8 cellular contexts compared by ENCODE assay signal in the genomic region with DNA sequence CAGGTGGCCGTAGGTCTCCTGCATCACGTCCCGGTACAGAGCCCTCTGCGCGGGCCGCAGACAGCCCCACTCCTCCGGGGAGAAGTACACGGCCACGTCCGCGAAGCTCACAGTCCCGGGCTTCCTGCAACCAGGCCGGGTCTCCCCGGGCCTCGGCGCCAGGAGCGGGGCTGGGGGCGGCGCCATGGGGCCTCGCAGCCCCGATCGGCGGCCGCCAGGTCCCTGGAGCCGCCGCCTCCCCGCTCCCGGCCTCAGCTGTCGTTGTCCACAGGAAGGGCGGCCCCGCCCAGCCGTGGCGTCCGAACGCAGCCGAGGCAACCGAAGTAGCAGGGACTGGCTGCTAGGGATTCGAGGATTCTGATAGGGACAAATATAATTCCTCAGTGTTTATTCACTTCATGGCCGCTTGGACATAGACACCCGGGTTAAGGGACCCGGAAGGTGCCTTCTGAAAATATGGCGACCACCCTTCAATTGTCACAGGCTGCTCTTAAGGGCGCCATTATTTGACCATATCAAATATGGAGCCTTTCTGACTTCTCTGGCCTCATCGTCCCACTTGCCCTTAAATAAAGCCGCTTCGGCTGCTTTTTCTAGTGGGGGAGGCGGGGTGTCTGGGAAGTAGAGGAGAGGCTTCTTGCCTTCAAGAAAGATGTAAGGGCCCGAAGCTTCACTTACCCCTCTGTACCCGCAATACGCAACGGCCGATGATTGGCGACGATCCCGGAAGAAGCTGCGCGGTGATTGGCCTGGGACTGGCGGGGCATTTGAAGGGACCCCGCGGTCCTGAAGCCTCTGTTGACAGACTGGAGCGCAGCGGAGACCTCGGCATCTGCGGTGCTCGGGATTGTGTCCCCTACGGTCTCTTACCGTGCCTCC. TPM values are rescaled to one million over a fixed set of nuclear protein-coding genes. Genes with fewer than 3 reads are reported as not detected.
DNase-seq lines count a peak whose midpoint lies in the region; ATAC-seq and TF ChIP-seq lines count a peak whose summit lies in the region.

A gene (minus strand): TSS at position 271 of the 879 bp plus-strand sequence. CDS start 85 bp downstream, at position 186.

- H3K4me1 ChIP-seq in upper lobe of right lung, result peaks cover 17% of the 10 kb centered on the region

- TF ChIP-seq CTCF in GM12875 (IDR thresholded peaks at IDR 0.05; ENCODE audit: borderline replicate concordance, insufficient read depth, low read depth, low read length) (no peak), upper lobe of right lung (IDR thresholded peaks at IDR 0.05) (no peak)

- H3K36me3 ChIP-seq in upper lobe of right lung, result no peaks in the 10 kb centered on the region

- intact Hi-C loops in left cardiac atrium (cut with DNase I), result loop anchor here in 1 of 2 donors (5.0 kb wide), 1 partner anchor 44 kb away; a partner anchor contains a TSS
- intact Hi-C loops in posterior vena cava (cut with DNase I), result no loop called here
- intact Hi-C loops in upper lobe of right lung (cut with DNase I), result no loop called here

- H3K9me3 ChIP-seq in upper lobe of right lung, result no peaks in the 10 kb centered on the region

- H3K4me3 ChIP-seq in GM12875 (ENCODE audit: low read depth, low read length) (peak within 1 kb of the TSS; percentile 82), upper lobe of right lung (peak within 1 kb of the TSS; percentile 88)

- DNase-seq in NCI-H146 (lab: John Stamatoyannopoulos, UW) (peak; percentile 98), T-helper 1 cell (peak; percentile 89 to 97 (median 96)), amniotic epithelial cell (ENCODE audit: low read depth) (peak; percentile 98), left cardiac atrium (peak; percentile 96), posterior vena cava (ENCODE audit: low spot score) (peak; percentile 99), upper lobe of right lung (peak; percentile 96)

- H3K27me3 ChIP-seq in upper lobe of right lung, result no peaks in the 10 kb centered on the region

- peak; percentile 87 for ATAC-seq in HG02798 (IDR thresholded peaks at IDR 0.05; ENCODE audit: poor library complexity, unreplicated experiment)
- ATAC-seq in left cardiac atrium, result peak; percentile 90 to 93
- ATAC-seq in upper lobe of right lung, result peak; percentile 92

- H3K27ac ChIP-seq in upper lobe of right lung, result peak within 1 kb of the TSS; percentile 99

RNA-seq across cellular contexts. Expression of the gene that starts here (rescaled TPM):
- total RNA-seq in left cardiac atrium (10 to 100 TPM in 1 of 2 donors, 1 to 10 TPM in 1; 7.9 to 12.5 TPM), posterior vena cava (10 to 100 TPM in 1 of 2 donors, 1 to 10 TPM in 1; 8.8 to 10.8 TPM), upper lobe of right lung (13.1 TPM)

Comparison
In these comparisons a context has a peak if more than half of its experiments do, and no peak if none do; other contexts are left out.
1. Peak in every context shown above with its lines: DNase-seq, ATAC-seq, H3K4me3 ChIP-seq and H3K27ac ChIP-seq.